17 cellular contexts compared by ENCODE assay signal in genomic region chr15:99895189-99895955, GRCh38.
DNase-seq lines count a peak whose midpoint lies in the region; ATAC-seq and TF ChIP-seq lines count a peak whose summit lies in the region.
"Had no signal": no experiment of that assay in that cellular context is flagged by ENCODE, and none has a peak within 500 bp of the region (broad histone marks: within the 10 kb centered on the region; RNA-seq: fewer than 3 reads in every experiment).

No MANE protein-coding gene starts in this region.

- H3K4me3 ChIP-seq in dorsolateral prefrontal cortex: no peak overlapping the region
- no peak overlapping the region for H3K4me3 ChIP-seq in foreskin fibroblast (ENCODE audit: low read depth in 1 of 2, low read length in 2 of 2)
- H3K4me3 ChIP-seq: BLaER1 treated with 17β-estradiol and CSF1 and Interleukin-3, amounts not matched to agents 10 nM and 100 nM; right lobe of liver had no signal

- no peak overlapping the region for H3K4me3 Mint-ChIP-seq in stimulated activated naive B cell treated with anti-CD40 and anti-IgM and Interleukin-4, amounts not matched to agents 10 μg/mL and 1 μg/mL and 100 μg/mL, for 72 hours
- H3K4me3 Mint-ChIP-seq: activated T-helper 17 cell treated with anti-CD3 and anti-CD28 coated beads, Interleukin-2, amount 50 U/mL, for 72 hours; effector memory CD8-positive, alpha-beta T cell had no signal

- H3K36me3 Mint-ChIP-seq in stimulated activated naive B cell treated with anti-CD40 and anti-IgM and Interleukin-4, amounts not matched to agents 10 μg/mL and 1 μg/mL and 100 μg/mL, for 72 hours: peaks cover 5 to 19% of the 10 kb centered on the region in 2 donors

- TF ChIP-seq CTCF in dorsolateral prefrontal cortex (IDR thresholded peaks at IDR 0.05 in 54 of 56, conservative IDR thresholded peaks at IDR 0.05 in 2 of 56; ENCODE audit: low read depth in 1 of 56, partially characterized antibody in 56 of 56) (no peak), foreskin fibroblast (IDR thresholded peaks at IDR 0.05; ENCODE audit: low read depth, low read length) (no peak)

- peaks cover 9 to 10% of the 10 kb centered on the region in 2 donors for H3K4me1 Mint-ChIP-seq in stimulated activated naive B cell treated with anti-CD40 and anti-IgM and Interleukin-4, amounts not matched to agents 10 μg/mL and 1 μg/mL and 100 μg/mL, for 72 hours
- H3K4me1 Mint-ChIP-seq: activated T-helper 17 cell treated with anti-CD3 and anti-CD28 coated beads, Interleukin-2, amount 50 U/mL, for 72 hours had no signal

- peaks cover 0 to 3% (median 0%) of the 10 kb centered on the region in 45 donors for H3K27me3 ChIP-seq in dorsolateral prefrontal cortex
- H3K27me3 ChIP-seq: BLaER1 treated with 17β-estradiol and CSF1 and Interleukin-3, amounts not matched to agents 10 nM and 100 nM; right lobe of liver had no signal

- H3K27me3 Mint-ChIP-seq in stimulated activated naive B cell treated with anti-CD40 and anti-IgM and Interleukin-4, amounts not matched to agents 10 μg/mL and 1 μg/mL and 100 μg/mL, for 72 hours: no peaks in the 10 kb centered on the region
- H3K27me3 Mint-ChIP-seq: activated T-helper 17 cell treated with anti-CD3 and anti-CD28 coated beads, Interleukin-2, amount 50 U/mL, for 72 hours had no signal

- DNase-seq in stimulated activated naive B cell treated with anti-CD40 and anti-IgM and Interleukin-4, amounts not matched to agents 10 μg/mL and 1 μg/mL and 100 μg/mL, for 72 hours: no peak
- DNase-seq in dorsolateral prefrontal cortex (no peak), HCEC 1CT (no peak), foreskin fibroblast (no peak)
- DNase-seq: caudate nucleus; effector memory CD8-positive, alpha-beta T cell; kidney glomerular epithelial cell; NCI-H187 treated with DMSO at 0.1 percent for 48 hours; NCI-H526 treated with DMSO at 0.1 percent for 48 hours; occipital lobe; right lobe of liver had no signal

- ATAC-seq in GM18909 (IDR thresholded peaks at IDR 0.05; ENCODE audit: poor library complexity, unreplicated experiment) (peak; percentile 73), GM21825 (IDR thresholded peaks at IDR 0.05; ENCODE audit: unreplicated experiment) (peak; percentile 61), HG03378 (IDR thresholded peaks at IDR 0.05; ENCODE audit: unreplicated experiment) (peak; percentile 73)
- peak; percentile 93 to 98 for ATAC-seq in stimulated activated naive B cell treated with anti-CD40 and anti-IgM and Interleukin-4, amounts not matched to agents 10 μg/mL and 1 μg/mL and 100 μg/mL, for 72 hours (replicated peaks)
- ATAC-seq: activated T-helper 17 cell treated with anti-CD3 and anti-CD28 coated beads, Interleukin-2, amount 50 U/mL, for 72 hours; effector memory CD8-positive, alpha-beta T cell; SK-N-SH treated with all-trans-retinoic acid at 6 μM for 48 hours had no signal

- intact Hi-C loops in dorsolateral prefrontal cortex (cut with DNase I): no loop called here

- no peak overlapping the region for H3K27ac Mint-ChIP-seq in stimulated activated naive B cell treated with anti-CD40 and anti-IgM and Interleukin-4, amounts not matched to agents 10 μg/mL and 1 μg/mL and 100 μg/mL, for 72 hours
- H3K27ac Mint-ChIP-seq: activated T-helper 17 cell treated with anti-CD3 and anti-CD28 coated beads, Interleukin-2, amount 50 U/mL, for 72 hours; effector memory CD8-positive, alpha-beta T cell had no signal

- H3K27ac ChIP-seq in dorsolateral prefrontal cortex: no peak overlapping the region
- H3K27ac ChIP-seq: BLaER1 treated with 17β-estradiol and CSF1 and Interleukin-3, amounts not matched to agents 10 nM and 100 nM; right lobe of liver had no signal

- peaks cover 6% of the 10 kb centered on the region in 2 donors for H3K9me3 Mint-ChIP-seq in stimulated activated naive B cell treated with anti-CD40 and anti-IgM and Interleukin-4, amounts not matched to agents 10 μg/mL and 1 μg/mL and 100 μg/mL, for 72 hours
- H3K9me3 Mint-ChIP-seq: effector memory CD8-positive, alpha-beta T cell had no signal
